In genomic region chr20:49705893-49706292, GRCh38 we compare ENCODE assay signal across 8 cellular contexts. TPM values are rescaled to one million over a fixed set of nuclear protein-coding genes. Genes with fewer than 3 reads are reported as not detected.
DNase-seq lines count a peak whose midpoint lies in the region; ATAC-seq, FAIRE-seq and TF ChIP-seq lines count a peak whose summit lies in the region.
"Not testable (repeated sequence)": the region's sequence is repeated elsewhere in the genome, so short reads cannot be mapped to it uniquely, and the experiment has no call there.

No MANE protein-coding gene starts in this region.

- H3K36me3 ChIP-seq in KMS-11 (ENCODE audit: insufficient read depth); esophagus muscularis mucosa; mucosa of rectum (ENCODE audit: control insufficient read depth in 2 of 2, insufficient read depth in 2 of 2, low read length in 2 of 2); psoas muscle (ENCODE audit: insufficient read depth in 1 of 2, low read depth in 1 of 2); transverse colon: not testable (repeated sequence)
- peaks cover 47% of the 10 kb centered on the region for H3K36me3 ChIP-seq in PC-9 (ENCODE audit: low read depth)

- not testable (repeated sequence) for FAIRE-seq in A549 (lab: Jason Lieb, UNC)

- intact Hi-C loops in PC-9 (cut with micrococcal nuclease; ENCODE audit: unreplicated experiment); esophagus muscularis mucosa (cut with DNase I); psoas muscle (cut with DNase I); transverse colon (cut with DNase I; ENCODE audit: low total_unique reads): not testable (repeated sequence)

- H3K4me3 Mint-ChIP-seq in activated T-cell treated with anti-CD3 and anti-CD28 coated beads, Interleukin-2, amount 50 U/mL, for 24 hours = not testable (repeated sequence)

- H3K27ac Mint-ChIP-seq in activated T-cell treated with anti-CD3 and anti-CD28 coated beads, Interleukin-2, amount 50 U/mL, for 24 hours = peak overlapping the region; percentile 48

- not testable (repeated sequence) for H3K4me3 ChIP-seq in A549; KMS-11 (IDR thresholded peaks at IDR 0.05; ENCODE audit: insufficient read depth, low read depth, low read length); PC-9; esophagus muscularis mucosa; mucosa of rectum (ENCODE audit: low read length in 2 of 2); transverse colon
- H3K4me3 ChIP-seq in psoas muscle = peak overlapping the region; percentile 30

- H2AFZ ChIP-seq in KMS-11 (ENCODE audit: low read depth); PC-9: not testable (repeated sequence)

- POLR2A ChIA-PET in A549 (lab: Yijun Ruan, JAX) = interaction anchor here (1.6 kb wide), 1 partner anchor 84 kb away, joined by 5 read pairs; no protein-coding TSS in a partner anchor
- POLR2A ChIA-PET in PC-9 (lab: Charles Lee; ENCODE audit: unreplicated experiment) = not testable (repeated sequence)

- H3K36me3 Mint-ChIP-seq in activated T-cell treated with anti-CD3 and anti-CD28 coated beads, Interleukin-2, amount 50 U/mL, for 24 hours (ENCODE audit: low read depth) = peaks cover 34% of the 10 kb centered on the region

- H3K4me1 ChIP-seq in A549 (peaks cover 95% of the 10 kb centered on the region), KMS-11 (ENCODE audit: low read depth, poor library complexity, severe bottlenecking) (peaks cover 59% of the 10 kb centered on the region), PC-9 (replicated peaks; ENCODE audit: insufficient read depth) (peaks cover 96% of the 10 kb centered on the region), esophagus muscularis mucosa (peaks cover 47 to 84% (median 76%) of the 10 kb centered on the region in 4 donors), mucosa of rectum (ENCODE audit: control insufficient read depth in 2 of 2, insufficient read depth in 2 of 2, low read length in 2 of 2) (peaks cover 20 to 21% of the 10 kb centered on the region in 2 donors), psoas muscle (peaks cover 78% of the 10 kb centered on the region), transverse colon (peaks cover 26 to 81% (median 48%) of the 10 kb centered on the region in 4 donors)

- peaks cover 16% of the 10 kb centered on the region for H4K20me1 ChIP-seq in KMS-11 (ENCODE audit: insufficient read depth)
- peaks cover 57% of the 10 kb centered on the region for H4K20me1 ChIP-seq in PC-9 (ENCODE audit: insufficient read depth)

- not testable (repeated sequence) for TF ChIP-seq RAD21 in A549 (conservative IDR thresholded peaks at IDR 0.05 in 1 of 2, IDR thresholded peaks at IDR 0.05 in 1 of 2)

- WGBS in A549 (ENCODE audit: missing lambda C conversion rate) = 81% methylated on average over 5 of the region's 5 CpGs
- WGBS in esophagus muscularis mucosa = 88% methylated on average over 5 of the region's 5 CpGs
- 71 to 81% (median 75%) methylated on average over 5 of the region's 5 CpGs for WGBS in psoas muscle, 3 donors
- 67 to 90% methylated on average over 4 to 5 of the region's 5 CpGs for WGBS in transverse colon (ENCODE audit: low coverage in 1 of 2), 2 donors

- not testable (repeated sequence) for H3K27me3 Mint-ChIP-seq in activated T-cell treated with anti-CD3 and anti-CD28 coated beads, Interleukin-2, amount 50 U/mL, for 24 hours

- H3K27me3 ChIP-seq in KMS-11 (ENCODE audit: insufficient read depth, low read depth); PC-9 (ENCODE audit: insufficient read depth, low read depth); esophagus muscularis mucosa; mucosa of rectum (ENCODE audit: control insufficient read depth in 2 of 2, insufficient read depth in 2 of 2, low read length in 2 of 2); psoas muscle (ENCODE audit: insufficient read depth in 3 of 3, low read length in 2 of 3); transverse colon: not testable (repeated sequence)

- not testable (repeated sequence) for BruUV-seq in PC-9 (replicated peaks; lab: Mats Ljungman, UMichigan)

- TF ChIP-seq POLR2A in A549 (IDR thresholded peaks at IDR 0.05; ENCODE audit: low read length); esophagus muscularis mucosa (IDR thresholded peaks at IDR 0.05; ENCODE audit: low read depth); transverse colon (IDR thresholded peaks at IDR 0.05): not testable (repeated sequence)

- not testable (repeated sequence) for H3K9ac ChIP-seq in KMS-11; mucosa of rectum (ENCODE audit: low read depth in 1 of 2, low read length in 2 of 2)

- not testable (repeated sequence) for DNase-seq in A549 (ENCODE audit: low read depth in 1 of 2, low spot score in 1 of 2); PC-9; activated T-cell treated with anti-CD3 and anti-CD28 coated beads, Interleukin-2, amount 50 U/mL, for 24 hours; esophagus muscularis mucosa (ENCODE audit: extremely low spot score); psoas muscle; transverse colon

- ATAC-seq in A549, psoas muscle: not testable (repeated sequence)

- CTCF ChIA-PET in A549 (lab: Yijun Ruan, JAX) = interaction anchor here (0.7 to 1.6 kb wide), 7 partner anchors 11 to 183 kb away, joined by 3 to 6 read pairs (median 3); no protein-coding TSS in a partner anchor
- CTCF ChIA-PET in PC-9 (lab: Charles Lee) = interaction anchor here (0.7 to 0.8 kb wide), 2 partner anchors 300 to 354 kb away, joined by 3 to 5 read pairs; no protein-coding TSS in a partner anchor

- H3K79me2 ChIP-seq in KMS-11 (ENCODE audit: insufficient read depth, low read depth) (peaks cover 53% of the 10 kb centered on the region), PC-9 (ENCODE audit: low read depth) (peaks cover 99% of the 10 kb centered on the region)

- H3F3A ChIP-seq in PC-9 (ENCODE audit: insufficient read depth, low read depth) = peaks cover 77% of the 10 kb centered on the region

- not testable (repeated sequence) for H3K9me3 ChIP-seq in A549; PC-9 (ENCODE audit: insufficient read depth, low read depth); esophagus muscularis mucosa; mucosa of rectum (ENCODE audit: control insufficient read depth in 2 of 2, low read length in 2 of 2); psoas muscle; transverse colon

- TF ChIP-seq EP300 in A549 (IDR thresholded peaks at IDR 0.05); esophagus muscularis mucosa (IDR thresholded peaks at IDR 0.05); transverse colon (IDR thresholded peaks at IDR 0.05; ENCODE audit: low read depth): not testable (repeated sequence)

- H3K27ac ChIP-seq in A549 (peak overlapping the region; percentile 69 to 98), PC-9 (peak overlapping the region; percentile 52), esophagus muscularis mucosa (replicated peaks in 1 of 4) (peak overlapping the region in 3 of 4 donors; percentile 44 to 69 (median 61)), mucosa of rectum (ENCODE audit: low read depth in 2 of 2, low read length in 2 of 2) (peak overlapping the region; percentile 85 to 86), psoas muscle (peak overlapping the region; percentile 58), transverse colon (peak overlapping the region; percentile 74 to 86 (median 76))
- H3K27ac ChIP-seq in KMS-11 = not testable (repeated sequence)

- H3K4me2 ChIP-seq in A549 (peak overlapping the region; percentile 95), KMS-11 (peak overlapping the region; percentile 17; the same call in 1 of the 2 replicates), PC-9 (peak overlapping the region; percentile 51)

- in situ Hi-C loops in transverse colon (cut with MboI; ENCODE audit: low pct_ligation_motif_present in 1 of 4, low pct_unique_long_range_greater_than_20kb in 1 of 4, low sequenced_read_pairs in 3 of 4) = not testable (repeated sequence)

- H3K9me3 Mint-ChIP-seq in activated T-cell treated with anti-CD3 and anti-CD28 coated beads, Interleukin-2, amount 50 U/mL, for 24 hours = not testable (repeated sequence)

- H3K4me1 Mint-ChIP-seq in activated T-cell treated with anti-CD3 and anti-CD28 coated beads, Interleukin-2, amount 50 U/mL, for 24 hours (ENCODE audit: low read depth) = peaks cover 70% of the 10 kb centered on the region

- not testable (repeated sequence) for H3K9me2 ChIP-seq in PC-9 (ENCODE audit: insufficient read depth)

- not testable (repeated sequence) for TF ChIP-seq CTCF in A549 (IDR thresholded peaks at IDR 0.05); KMS-11 (conservative IDR thresholded peaks at IDR 0.05; ENCODE audit: low read depth, low read length); PC-9 (conservative IDR thresholded peaks at IDR 0.05); esophagus muscularis mucosa (IDR thresholded peaks at IDR 0.05); psoas muscle (IDR thresholded peaks at IDR 0.05); transverse colon (IDR thresholded peaks at IDR 0.05)

RNA-seq across cellular contexts. Expression of gene B4GALT5, which starts 7.8 kb away (rescaled TPM):
- 82.8 and 88.7 TPM in 2 replicates for polyA plus RNA-seq in A549 (2011; rRNA removed)
- polyA plus RNA-seq in A549 (2012; cell fraction: cytosol; rRNA removed) = 39.0 and 48.5 TPM in 2 replicates
- polyA plus RNA-seq in A549 (2012; cell fraction: nucleus; rRNA removed) = 23.2 and 34.8 TPM in 2 replicates
- polyA plus RNA-seq in A549 (2017; fragmentation: RNase III; extraction: RNeasy Plus Mini Kit Qiagen cat#74134 plus additional on column Dnase treatment) = 68.1 to 84.0 TPM (median 81.5 TPM) in 3 replicates
- 66.0 and 68.4 TPM in 2 replicates for polyA minus RNA-seq in A549 (2011; rRNA and poly(A)+ RNA removed)
- 61.7 and 63.1 TPM in 2 replicates for total RNA-seq in PC-9 (2021)
- 10 to 100 TPM; 23.3 to 51.2 (median 37.1) TPM for total RNA-seq in esophagus muscularis mucosa
- 100 to 1,000 TPM in 2 of 4 donors, 10 to 100 TPM in 2; 49.3 to 284 (median 92.5) TPM for total RNA-seq in psoas muscle
- polyA plus RNA-seq in psoas muscle = 10 to 100 TPM; 32.0 to 75.3 (median 72.3) TPM
- 10 to 100 TPM; 22.3 to 43.2 (median 29.4) TPM for total RNA-seq in transverse colon

Comparison
In these comparisons a context has a peak if more than half of its experiments do, and no peak if none do; other contexts are left out.
1. H3K4me2 ChIP-seq: peak in every context shown above with its lines; median percentile 95 in A549; 51 in PC-9; 17 in KMS-11.